In the genomic region with DNA sequence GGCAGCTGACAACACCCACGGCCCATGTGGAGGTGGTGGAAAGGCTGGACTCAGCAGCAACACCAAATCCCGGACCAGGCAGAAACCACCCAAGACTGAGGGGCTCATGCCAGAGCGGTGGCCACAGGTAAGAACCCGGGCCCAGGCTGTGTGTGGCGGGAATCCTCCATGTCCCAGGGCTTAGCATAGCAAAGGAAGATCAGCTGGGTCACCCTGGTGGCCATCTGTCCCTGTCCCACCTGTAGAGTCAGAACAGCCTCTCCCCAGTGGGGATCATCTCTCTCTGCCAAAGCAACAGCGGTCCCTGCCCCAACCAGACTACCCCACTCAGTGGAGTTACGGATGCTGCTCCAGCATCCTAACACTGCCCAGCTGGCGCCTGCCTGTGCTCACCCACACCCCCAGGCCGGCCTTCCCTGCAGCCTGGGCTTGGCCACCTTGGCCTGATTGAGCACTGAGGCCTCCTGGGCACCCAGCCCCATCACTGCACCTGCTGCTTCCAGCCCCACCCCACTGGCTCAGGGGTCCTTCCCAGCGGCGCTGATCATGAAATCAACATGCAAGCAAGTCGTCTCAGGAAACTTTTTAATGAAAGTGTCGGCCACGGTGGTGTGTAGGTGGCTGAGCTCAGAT, we compare ENCODE assay signal across 15 cellular contexts. TPM values are rescaled to one million over a fixed set of nuclear protein-coding genes. Genes with fewer than 3 reads are reported as not detected.
"Had no signal": no experiment of that assay in that cellular context is flagged by ENCODE, and none has a peak within 500 bp of the region (broad histone marks: within the 10 kb centered on the region; RNA-seq: fewer than 3 reads in every experiment).

No MANE protein-coding gene starts in this region.

RNA-seq across cellular contexts. Expression of gene GGTLC1, which starts 5.5 kb away (rescaled TPM):
- total RNA-seq: dermis microvascular lymphatic vessel endothelial cell; endodermal cell; esophagus mucosa; esophagus squamous epithelium; gastrocnemius medialis; glomerular endothelial cell; heart right ventricle; kidney epithelial cell; left cardiac atrium; left ventricle myocardium superior; lower leg skin; mammary epithelial cell; mesothelial cell of epicardium; myocyte; naive thymus-derived CD8-positive, alpha-beta T cell had no signal
